11 cellular contexts compared by ENCODE assay signal in genomic region chr7:2110586-2111396, GRCh38.
DNase-seq lines count a peak whose midpoint lies in the region; ATAC-seq and TF ChIP-seq lines count a peak whose summit lies in the region.
"Had no signal": no experiment of that assay in that cellular context is flagged by ENCODE, and none has a peak within 500 bp of the region (broad histone marks: within the 10 kb centered on the region; RNA-seq: fewer than 3 reads in every experiment).

No MANE protein-coding gene starts in this region.

- no peak overlapping the region for H3K4me2 ChIP-seq in MM.1S (ENCODE audit: low read depth, low read length)

- BruUV-seq in Calu3 (replicated peaks; lab: Mats Ljungman, UMichigan), result TSS peak; percentile 26

- peaks cover 21% of the 10 kb centered on the region for H3K4me1 Mint-ChIP-seq in Calu3 (ENCODE audit: low read depth, unreplicated experiment)
- H3K4me1 Mint-ChIP-seq in T-helper 17 cell, result peaks cover 25% of the 10 kb centered on the region

- no peak overlapping the region for H2AFZ ChIP-seq in MM.1S (ENCODE audit: low read length)

- no peaks in the 10 kb centered on the region for H3K9me3 Mint-ChIP-seq in Calu3 (ENCODE audit: low read depth, unreplicated experiment)

- DNase-seq in Calu3 (peak; percentile 32), T-helper 17 cell (no peak), fibroblast of mammary gland (ENCODE audit: low read depth) (peak; percentile 42), posterior vena cava (ENCODE audit: low spot score) (no peak), MM.1S (no peak), T-helper 1 cell (no peak), DMS153 (lab: John Stamatoyannopoulos, UW) (no peak)
- DNase-seq: cerebellar nuclear complex had no signal

- TF ChIP-seq CTCF in Calu3 (IDR thresholded peaks at IDR 0.05; ENCODE audit: unreplicated experiment), result no peak
- no peak for TF ChIP-seq CTCF in fibroblast of mammary gland (conservative IDR thresholded peaks at IDR 0.05; ENCODE audit: control insufficient read depth, insufficient read depth, low read depth, low read length)
- no peak for TF ChIP-seq CTCF in MM.1S (IDR thresholded peaks at IDR 0.05; ENCODE audit: low read length)

- H3K27ac ChIP-seq in rectal smooth muscle tissue (ENCODE audit: low read depth, low read length) (peak overlapping the region; percentile 24), MM.1S (ENCODE audit: low read length) (no peak overlapping the region)

- H3F3A ChIP-seq in MM.1S (ENCODE audit: insufficient read depth, low read length), result no peaks in the 10 kb centered on the region

- H3K36me3 Mint-ChIP-seq in Calu3 (ENCODE audit: insufficient read depth, unreplicated experiment), result peaks cover 30% of the 10 kb centered on the region
- H3K36me3 Mint-ChIP-seq in T-helper 17 cell (ENCODE audit: low read depth), result no peaks in the 10 kb centered on the region

- H3K27ac Mint-ChIP-seq in Calu3 (ENCODE audit: unreplicated experiment), result peak overlapping the region; percentile 18
- H3K27ac Mint-ChIP-seq in T-helper 17 cell, result peak overlapping the region; percentile 62

- no peaks in the 10 kb centered on the region for H3K27me3 ChIP-seq in rectal smooth muscle tissue (ENCODE audit: control insufficient read depth, insufficient read depth, low read length)
- no peaks in the 10 kb centered on the region for H3K27me3 ChIP-seq in MM.1S (replicated peaks; ENCODE audit: insufficient read depth, low read length)
- H3K27me3 ChIP-seq: upper lobe of left lung had no signal

- intact Hi-C loops in Calu3 (cut with micrococcal nuclease; ENCODE audit: unreplicated experiment), result no loop called here
- intact Hi-C loops in posterior vena cava (cut with DNase I), result no loop called here

- H3K36me3 ChIP-seq in rectal smooth muscle tissue (ENCODE audit: control insufficient read depth, insufficient read depth, low read length), result no peaks in the 10 kb centered on the region
- H3K36me3 ChIP-seq in MM.1S (replicated peaks; ENCODE audit: insufficient read depth, low read length), result no peaks in the 10 kb centered on the region
- H3K36me3 ChIP-seq: upper lobe of left lung had no signal

- CTCF ChIA-PET in Calu3 (lab: Charles Lee), result interaction anchor here (0.6 kb wide), 1 partner anchor 12 kb away, joined by 3 read pairs; no protein-coding TSS in a partner anchor

- H3K9me3 ChIP-seq in T-helper 17 cell (ENCODE audit: control insufficient read depth, low read length, poor library complexity, severe bottlenecking) (no peaks in the 10 kb centered on the region), MM.1S (replicated peaks; ENCODE audit: insufficient read depth, low read length) (no peaks in the 10 kb centered on the region)
- H3K9me3 ChIP-seq: upper lobe of left lung had no signal

- H3K4me3 Mint-ChIP-seq in Calu3 (ENCODE audit: low read depth, unreplicated experiment) (peak overlapping the region; percentile 58), T-helper 17 cell (peak overlapping the region; percentile 85)

- no peaks in the 10 kb centered on the region for H3K79me2 ChIP-seq in MM.1S (ENCODE audit: low read length)

- no peak overlapping the region for H3K4me3 ChIP-seq in fibroblast of mammary gland (ENCODE audit: control insufficient read depth, low read depth, low read length)
- peak overlapping the region; percentile 10 for H3K4me3 ChIP-seq in rectal smooth muscle tissue (ENCODE audit: low read length)
- H3K4me3 ChIP-seq in MM.1S (ENCODE audit: low read length), result no peak overlapping the region
- H3K4me3 ChIP-seq: skin epidermis, upper lobe of left lung had no signal

- no peaks in the 10 kb centered on the region for H3K27me3 Mint-ChIP-seq in Calu3 (ENCODE audit: unreplicated experiment)
- no peaks in the 10 kb centered on the region for H3K27me3 Mint-ChIP-seq in T-helper 17 cell

- ATAC-seq in T-helper 17 cell, result no peak

- no peaks in the 10 kb centered on the region for H4K20me1 ChIP-seq in MM.1S (ENCODE audit: insufficient read depth, low read length)

- H3K9ac ChIP-seq in rectal smooth muscle tissue (ENCODE audit: low read length), result peak overlapping the region; percentile 21
- no peak overlapping the region for H3K9ac ChIP-seq in MM.1S (ENCODE audit: low read length)

- no peaks in the 10 kb centered on the region for H3K9me2 ChIP-seq in MM.1S (replicated peaks; ENCODE audit: insufficient read depth, low read length)

- H3K4me1 ChIP-seq in rectal smooth muscle tissue (ENCODE audit: control insufficient read depth, insufficient read depth, low read length) (peaks cover 8% of the 10 kb centered on the region), MM.1S (ENCODE audit: low read length) (no peaks in the 10 kb centered on the region)

Comparison
In these comparisons a context has a peak if more than half of its experiments do, and no peak if none do; other contexts are left out.
1. DNase-seq: peak in Calu3 (single experiment) and fibroblast of mammary gland (single experiment); none in T-helper 17 cell (0 of 3), posterior vena cava (single experiment), MM.1S (single experiment), T-helper 1 cell (0 of 5) and DMS153 (single experiment).